Comparison of ENCODE assay signal across 2 cellular contexts in the genomic region with DNA sequence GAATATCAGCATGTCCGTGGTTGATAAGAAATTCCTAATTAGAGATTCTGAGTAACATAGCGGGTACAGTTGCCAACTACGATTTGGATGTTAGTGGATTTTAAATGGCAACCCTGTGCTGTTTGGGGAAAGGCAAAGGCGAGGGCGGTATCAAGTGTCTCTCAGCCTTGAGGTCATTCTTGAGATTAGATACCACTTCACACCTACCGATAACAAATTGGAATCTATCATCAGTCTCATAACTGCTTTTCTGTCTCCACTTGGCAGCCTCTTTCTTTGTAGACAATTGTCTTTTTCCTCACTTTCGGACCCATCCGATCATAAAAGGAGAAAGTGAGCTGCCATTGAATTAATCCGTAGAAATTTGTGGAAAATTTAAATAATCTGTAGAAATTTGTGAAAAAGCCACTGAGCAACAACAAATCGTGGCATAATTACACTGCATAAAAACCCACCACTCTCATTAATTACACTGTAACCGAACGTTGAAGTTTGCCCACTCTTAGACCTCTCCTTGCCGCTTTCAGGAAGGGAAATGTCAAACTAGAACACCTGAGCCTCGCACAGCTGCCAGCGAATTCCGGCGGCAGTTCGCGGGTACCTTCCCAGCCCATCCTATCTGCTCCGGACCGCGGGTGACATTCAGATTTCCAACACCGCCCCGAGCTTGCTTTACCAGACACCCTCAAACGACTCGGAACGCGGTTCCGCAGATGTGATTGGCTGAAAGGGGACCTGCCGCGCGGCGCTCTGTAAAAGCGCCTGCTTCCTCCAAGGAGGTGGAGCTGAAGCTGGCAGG.
TF ChIP-seq lines count a peak whose summit lies in the region.

No MANE protein-coding gene starts in this region.

TF ChIP-seq in WTC11, 78 proteins besides CTCF, POLR2A, EP300 and RAD21 (continued from another document):
- TF ChIP-seq, protein P1, sequence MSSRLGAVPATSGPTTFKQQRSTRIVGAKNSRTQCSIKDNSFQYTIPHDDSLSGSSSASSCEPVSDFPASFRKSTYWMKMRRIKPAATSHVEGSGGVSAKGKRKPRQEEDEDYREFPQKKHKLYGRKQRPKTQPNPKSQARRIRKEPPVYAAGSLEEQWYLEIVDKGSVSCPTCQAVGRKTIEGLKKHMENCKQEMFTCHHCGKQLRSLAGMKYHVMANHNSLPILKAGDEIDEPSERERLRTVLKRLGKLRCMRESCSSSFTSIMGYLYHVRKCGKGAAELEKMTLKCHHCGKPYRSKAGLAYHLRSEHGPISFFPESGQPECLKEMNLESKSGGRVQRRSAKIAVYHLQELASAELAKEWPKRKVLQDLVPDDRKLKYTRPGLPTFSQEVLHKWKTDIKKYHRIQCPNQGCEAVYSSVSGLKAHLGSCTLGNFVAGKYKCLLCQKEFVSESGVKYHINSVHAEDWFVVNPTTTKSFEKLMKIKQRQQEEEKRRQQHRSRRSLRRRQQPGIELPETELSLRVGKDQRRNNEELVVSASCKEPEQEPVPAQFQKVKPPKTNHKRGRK (CRISPR knock-in tag; IDR thresholded peaks at IDR 0.05; ENCODE audit: borderline replicate concordance), result no peak
- TF ChIP-seq ZNF232 (CRISPR knock-in tag; IDR thresholded peaks at IDR 0.05), result no peak; the same call in 1 of the 2 replicates
- no peak for TF ChIP-seq MXD4 (CRISPR knock-in tag; IDR thresholded peaks at IDR 0.05; ENCODE audit: borderline replicate concordance)
- no peak for TF ChIP-seq TCF7 (CRISPR knock-in tag; IDR thresholded peaks at IDR 0.05; ENCODE audit: low read depth)
- no peak for TF ChIP-seq FOXP1 (CRISPR knock-in tag; IDR thresholded peaks at IDR 0.05; ENCODE audit: borderline replicate concordance)
- TF ChIP-seq SMAD4 (CRISPR knock-in tag; IDR thresholded peaks at IDR 0.05), result no peak
- TF ChIP-seq EMX1 (CRISPR knock-in tag; IDR thresholded peaks at IDR 0.05), result no peak
- TF ChIP-seq, protein P2, sequence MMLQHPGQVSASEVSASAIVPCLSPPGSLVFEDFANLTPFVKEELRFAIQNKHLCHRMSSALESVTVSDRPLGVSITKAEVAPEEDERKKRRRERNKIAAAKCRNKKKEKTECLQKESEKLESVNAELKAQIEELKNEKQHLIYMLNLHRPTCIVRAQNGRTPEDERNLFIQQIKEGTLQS (CRISPR knock-in tag; conservative IDR thresholded peaks at IDR 0.05), result no peak

TF ChIP-seq in HepG2, 621 proteins besides CTCF, POLR2A, EP300 and RAD21 (continued from another document and continues in another):
- TF ChIP-seq, protein P3, sequence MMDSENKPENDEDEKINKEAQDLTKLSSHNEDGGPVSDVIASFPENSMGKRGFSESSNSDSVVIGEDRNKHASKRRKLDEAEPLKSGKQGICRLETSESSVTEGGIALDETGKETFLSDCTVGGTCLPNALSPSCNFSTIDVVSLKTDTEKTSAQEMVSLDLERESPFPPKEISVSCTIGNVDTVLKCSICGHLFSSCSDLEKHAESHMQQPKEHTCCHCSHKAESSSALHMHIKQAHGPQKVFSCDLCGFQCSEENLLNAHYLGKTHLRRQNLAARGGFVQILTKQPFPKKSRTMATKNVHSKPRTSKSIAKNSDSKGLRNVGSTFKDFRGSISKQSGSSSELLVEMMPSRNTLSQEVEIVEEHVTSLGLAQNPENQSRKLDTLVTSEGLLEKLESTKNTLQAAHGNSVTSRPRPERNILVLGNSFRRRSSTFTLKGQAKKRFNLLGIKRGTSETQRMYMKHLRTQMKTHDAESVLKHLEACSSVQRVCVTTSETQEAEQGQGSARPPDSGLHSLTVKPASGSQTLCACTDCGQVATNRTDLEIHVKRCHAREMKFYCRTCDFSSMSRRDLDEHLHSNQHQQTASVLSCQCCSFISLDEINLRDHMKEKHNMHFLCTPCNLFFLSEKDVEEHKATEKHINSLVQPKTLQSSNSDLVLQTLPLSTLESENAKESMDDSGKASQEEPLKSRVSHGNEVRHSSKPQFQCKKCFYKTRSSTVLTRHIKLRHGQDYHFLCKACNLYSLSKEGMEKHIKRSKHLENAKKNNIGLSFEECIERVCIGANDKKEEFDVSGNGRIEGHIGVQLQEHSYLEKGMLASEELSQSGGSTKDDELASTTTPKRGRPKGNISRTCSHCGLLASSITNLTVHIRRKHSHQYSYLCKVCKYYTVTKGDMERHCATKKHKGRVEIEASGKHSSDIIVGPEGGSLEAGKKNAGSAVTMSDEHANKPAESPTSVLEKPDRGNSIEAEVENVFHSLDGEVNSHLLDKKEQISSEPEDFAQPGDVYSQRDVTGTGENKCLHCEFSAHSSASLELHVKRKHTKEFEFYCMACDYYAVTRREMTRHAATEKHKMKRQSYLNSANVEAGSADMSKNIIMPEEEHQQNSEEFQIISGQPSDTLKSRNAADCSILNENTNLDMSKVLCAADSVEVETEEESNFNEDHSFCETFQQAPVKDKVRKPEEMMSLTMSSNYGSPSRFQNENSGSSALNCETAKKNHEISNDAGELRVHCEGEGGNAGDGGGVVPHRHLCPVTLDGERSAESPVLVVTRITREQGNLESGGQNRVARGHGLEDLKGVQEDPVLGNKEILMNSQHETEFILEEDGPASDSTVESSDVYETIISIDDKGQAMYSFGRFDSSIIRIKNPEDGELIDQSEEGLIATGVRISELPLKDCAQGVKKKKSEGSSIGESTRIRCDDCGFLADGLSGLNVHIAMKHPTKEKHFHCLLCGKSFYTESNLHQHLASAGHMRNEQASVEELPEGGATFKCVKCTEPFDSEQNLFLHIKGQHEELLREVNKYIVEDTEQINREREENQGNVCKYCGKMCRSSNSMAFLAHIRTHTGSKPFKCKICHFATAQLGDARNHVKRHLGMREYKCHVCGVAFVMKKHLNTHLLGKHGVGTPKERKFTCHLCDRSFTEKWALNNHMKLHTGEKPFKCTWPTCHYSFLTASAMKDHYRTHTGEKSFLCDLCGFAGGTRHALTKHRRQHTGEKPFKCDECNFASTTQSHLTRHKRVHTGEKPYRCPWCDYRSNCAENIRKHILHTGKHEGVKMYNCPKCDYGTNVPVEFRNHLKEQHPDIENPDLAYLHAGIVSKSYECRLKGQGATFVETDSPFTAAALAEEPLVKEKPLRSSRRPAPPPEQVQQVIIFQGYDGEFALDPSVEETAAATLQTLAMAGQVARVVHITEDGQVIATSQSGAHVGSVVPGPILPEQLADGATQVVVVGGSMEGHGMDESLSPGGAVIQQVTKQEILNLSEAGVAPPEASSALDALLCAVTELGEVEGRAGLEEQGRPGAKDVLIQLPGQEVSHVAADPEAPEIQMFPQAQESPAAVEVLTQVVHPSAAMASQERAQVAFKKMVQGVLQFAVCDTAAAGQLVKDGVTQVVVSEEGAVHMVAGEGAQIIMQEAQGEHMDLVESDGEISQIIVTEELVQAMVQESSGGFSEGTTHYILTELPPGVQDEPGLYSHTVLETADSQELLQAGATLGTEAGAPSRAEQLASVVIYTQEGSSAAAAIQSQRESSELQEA (CRISPR knock-in tag; IDR thresholded peaks at IDR 0.05; ENCODE audit: not compliant biosample characterization), result no peak
- TF ChIP-seq, protein P4, sequence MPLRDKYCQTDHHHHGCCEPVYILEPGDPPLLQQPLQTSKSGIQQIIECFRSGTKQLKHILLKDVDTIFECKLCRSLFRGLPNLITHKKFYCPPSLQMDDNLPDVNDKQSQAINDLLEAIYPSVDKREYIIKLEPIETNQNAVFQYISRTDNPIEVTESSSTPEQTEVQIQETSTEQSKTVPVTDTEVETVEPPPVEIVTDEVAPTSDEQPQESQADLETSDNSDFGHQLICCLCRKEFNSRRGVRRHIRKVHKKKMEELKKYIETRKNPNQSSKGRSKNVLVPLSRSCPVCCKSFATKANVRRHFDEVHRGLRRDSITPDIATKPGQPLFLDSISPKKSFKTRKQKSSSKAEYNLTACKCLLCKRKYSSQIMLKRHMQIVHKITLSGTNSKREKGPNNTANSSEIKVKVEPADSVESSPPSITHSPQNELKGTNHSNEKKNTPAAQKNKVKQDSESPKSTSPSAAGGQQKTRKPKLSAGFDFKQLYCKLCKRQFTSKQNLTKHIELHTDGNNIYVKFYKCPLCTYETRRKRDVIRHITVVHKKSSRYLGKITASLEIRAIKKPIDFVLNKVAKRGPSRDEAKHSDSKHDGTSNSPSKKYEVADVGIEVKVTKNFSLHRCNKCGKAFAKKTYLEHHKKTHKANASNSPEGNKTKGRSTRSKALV (CRISPR knock-in tag; IDR thresholded peaks at IDR 0.05), result 0 out of 2 replicates have a peak, but pooled peaks have one; percentile 4
- TF ChIP-seq HOXD1 (CRISPR knock-in tag; IDR thresholded peaks at IDR 0.05) (no peak; the same call in 1 of the 2 replicates), ZNF383 (CRISPR knock-in tag; IDR thresholded peaks at IDR 0.05; ENCODE audit: borderline replicate concordance) (no peak), ZNF317 (CRISPR knock-in tag; IDR thresholded peaks at IDR 0.05) (no peak), HNF4G (IDR thresholded peaks at IDR 0.05; ENCODE audit: borderline replicate concordance, low read depth, low read length) (no peak), HNF4G (CRISPR knock-in tag; IDR thresholded peaks at IDR 0.05; ENCODE audit: borderline replicate concordance, low read depth) (no peak), ZNF709 (CRISPR knock-in tag; IDR thresholded peaks at IDR 0.05) (no peak), DMAP1 (CRISPR knock-in tag; IDR thresholded peaks at IDR 0.05) (no peak), TBX2 (CRISPR knock-in tag; IDR thresholded peaks at IDR 0.05; ENCODE audit: borderline replicate concordance) (0 out of 2 replicates have a peak, but pooled peaks have one; percentile 1), FLYWCH1 (CRISPR knock-in tag; IDR thresholded peaks at IDR 0.05) (no peak), CREB1 (IDR thresholded peaks at IDR 0.05) (no peak), CREB1 (CRISPR knock-in tag; IDR thresholded peaks at IDR 0.05) (peak; percentile 75; the same call in 1 of the 2 replicates), ZC3H13 (CRISPR knock-in tag; IDR thresholded peaks at IDR 0.05) (no peak), ZNF792 (CRISPR knock-in tag; IDR thresholded peaks at IDR 0.05) (no peak), GABPA (IDR thresholded peaks at IDR 0.05; ENCODE audit: low read depth, low read length) (no peak), GABPA (CRISPR knock-in tag; IDR thresholded peaks at IDR 0.05; ENCODE audit: low read depth) (no peak), ZNF557 (CRISPR knock-in tag; IDR thresholded peaks at IDR 0.05) (no peak), ZNF274 (CRISPR knock-in tag; IDR thresholded peaks at IDR 0.05) (peak; percentile 42; the same call in 1 of the 2 replicates), TAF15 (IDR thresholded peaks at IDR 0.05; ENCODE audit: low read depth, low read length, poor library complexity, severe bottlenecking) (no peak), MIER3 (CRISPR knock-in tag; IDR thresholded peaks at IDR 0.05; ENCODE audit: borderline replicate concordance) (no peak), ZFY (CRISPR knock-in tag; IDR thresholded peaks at IDR 0.05) (no peak), ZNF572 (CRISPR knock-in tag; IDR thresholded peaks at IDR 0.05) (no peak)
- TF ChIP-seq, protein P5, sequence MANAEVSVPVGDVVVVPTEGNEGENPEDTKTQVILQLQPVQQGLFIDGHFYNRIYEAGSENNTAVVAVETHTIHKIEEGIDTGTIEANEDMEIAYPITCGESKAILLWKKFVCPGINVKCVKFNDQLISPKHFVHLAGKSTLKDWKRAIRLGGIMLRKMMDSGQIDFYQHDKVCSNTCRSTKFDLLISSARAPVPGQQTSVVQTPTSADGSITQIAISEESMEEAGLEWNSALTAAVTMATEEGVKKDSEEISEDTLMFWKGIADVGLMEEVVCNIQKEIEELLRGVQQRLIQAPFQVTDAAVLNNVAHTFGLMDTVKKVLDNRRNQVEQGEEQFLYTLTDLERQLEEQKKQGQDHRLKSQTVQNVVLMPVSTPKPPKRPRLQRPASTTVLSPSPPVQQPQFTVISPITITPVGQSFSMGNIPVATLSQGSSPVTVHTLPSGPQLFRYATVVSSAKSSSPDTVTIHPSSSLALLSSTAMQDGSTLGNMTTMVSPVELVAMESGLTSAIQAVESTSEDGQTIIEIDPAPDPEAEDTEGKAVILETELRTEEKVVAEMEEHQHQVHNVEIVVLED (CRISPR knock-in tag; IDR thresholded peaks at IDR 0.05; ENCODE audit: borderline replicate concordance), result no peak; the same call in 1 of the 2 replicates
- TF ChIP-seq, protein P6, sequence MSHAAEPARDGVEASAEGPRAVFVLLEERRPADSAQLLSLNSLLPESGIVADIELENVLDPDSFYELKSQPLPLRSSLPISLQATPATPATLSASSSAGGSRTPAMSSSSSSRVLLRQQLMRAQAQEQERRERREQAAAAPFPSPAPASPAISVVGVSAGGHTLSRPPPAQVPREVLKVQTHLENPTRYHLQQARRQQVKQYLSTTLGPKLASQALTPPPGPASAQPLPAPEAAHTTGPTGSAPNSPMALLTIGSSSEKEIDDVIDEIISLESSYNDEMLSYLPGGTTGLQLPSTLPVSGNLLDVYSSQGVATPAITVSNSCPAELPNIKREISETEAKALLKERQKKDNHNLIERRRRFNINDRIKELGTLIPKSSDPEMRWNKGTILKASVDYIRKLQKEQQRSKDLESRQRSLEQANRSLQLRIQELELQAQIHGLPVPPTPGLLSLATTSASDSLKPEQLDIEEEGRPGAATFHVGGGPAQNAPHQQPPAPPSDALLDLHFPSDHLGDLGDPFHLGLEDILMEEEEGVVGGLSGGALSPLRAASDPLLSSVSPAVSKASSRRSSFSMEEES (CRISPR knock-in tag; IDR thresholded peaks at IDR 0.05), result no peak
- TF ChIP-seq, protein P7, sequence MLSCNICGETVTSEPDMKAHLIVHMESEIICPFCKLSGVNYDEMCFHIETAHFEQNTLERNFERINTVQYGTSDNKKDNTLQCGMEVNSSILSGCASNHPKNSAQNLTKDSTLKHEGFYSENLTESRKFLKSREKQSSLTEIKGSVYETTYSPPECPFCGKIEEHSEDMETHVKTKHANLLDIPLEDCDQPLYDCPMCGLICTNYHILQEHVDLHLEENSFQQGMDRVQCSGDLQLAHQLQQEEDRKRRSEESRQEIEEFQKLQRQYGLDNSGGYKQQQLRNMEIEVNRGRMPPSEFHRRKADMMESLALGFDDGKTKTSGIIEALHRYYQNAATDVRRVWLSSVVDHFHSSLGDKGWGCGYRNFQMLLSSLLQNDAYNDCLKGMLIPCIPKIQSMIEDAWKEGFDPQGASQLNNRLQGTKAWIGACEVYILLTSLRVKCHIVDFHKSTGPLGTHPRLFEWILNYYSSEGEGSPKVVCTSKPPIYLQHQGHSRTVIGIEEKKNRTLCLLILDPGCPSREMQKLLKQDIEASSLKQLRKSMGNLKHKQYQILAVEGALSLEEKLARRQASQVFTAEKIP (CRISPR knock-in tag; IDR thresholded peaks at IDR 0.05; ENCODE audit: borderline replicate concordance), result no peak
- TF ChIP-seq, protein P8, sequence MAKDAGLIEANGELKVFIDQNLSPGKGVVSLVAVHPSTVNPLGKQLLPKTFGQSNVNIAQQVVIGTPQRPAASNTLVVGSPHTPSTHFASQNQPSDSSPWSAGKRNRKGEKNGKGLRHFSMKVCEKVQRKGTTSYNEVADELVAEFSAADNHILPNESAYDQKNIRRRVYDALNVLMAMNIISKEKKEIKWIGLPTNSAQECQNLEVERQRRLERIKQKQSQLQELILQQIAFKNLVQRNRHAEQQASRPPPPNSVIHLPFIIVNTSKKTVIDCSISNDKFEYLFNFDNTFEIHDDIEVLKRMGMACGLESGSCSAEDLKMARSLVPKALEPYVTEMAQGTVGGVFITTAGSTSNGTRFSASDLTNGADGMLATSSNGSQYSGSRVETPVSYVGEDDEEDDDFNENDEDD (CRISPR knock-in tag; IDR thresholded peaks at IDR 0.05; ENCODE audit: borderline replicate concordance), result no peak
- TF ChIP-seq, protein P9, sequence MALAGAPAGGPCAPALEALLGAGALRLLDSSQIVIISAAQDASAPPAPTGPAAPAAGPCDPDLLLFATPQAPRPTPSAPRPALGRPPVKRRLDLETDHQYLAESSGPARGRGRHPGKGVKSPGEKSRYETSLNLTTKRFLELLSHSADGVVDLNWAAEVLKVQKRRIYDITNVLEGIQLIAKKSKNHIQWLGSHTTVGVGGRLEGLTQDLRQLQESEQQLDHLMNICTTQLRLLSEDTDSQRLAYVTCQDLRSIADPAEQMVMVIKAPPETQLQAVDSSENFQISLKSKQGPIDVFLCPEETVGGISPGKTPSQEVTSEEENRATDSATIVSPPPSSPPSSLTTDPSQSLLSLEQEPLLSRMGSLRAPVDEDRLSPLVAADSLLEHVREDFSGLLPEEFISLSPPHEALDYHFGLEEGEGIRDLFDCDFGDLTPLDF (CRISPR knock-in tag; IDR thresholded peaks at IDR 0.05), result peak; percentile 49; the same call in 1 of the 2 replicates
